27 cellular contexts compared by ENCODE assay signal in genomic region chr15:90910441-90911301, GRCh38.
"Had no signal": no experiment of that assay in that cellular context is flagged by ENCODE, and none has a peak within 500 bp of the region (broad histone marks: within the 10 kb centered on the region; RNA-seq: fewer than 3 reads in every experiment).

No MANE protein-coding gene starts in this region.

- H3K4me2 ChIP-seq: KMS-11 had no signal

- H3K27me3 ChIP-seq: SJSA1 had no signal

- H3K4me3 ChIP-seq: SJSA1 had no signal

- H3K9ac ChIP-seq: KMS-11 had no signal

- H3K4me1 ChIP-seq: SJSA1 had no signal

- FAIRE-seq: astrocyte had no signal

- H3K27ac ChIP-seq: KMS-11, SJSA1 had no signal

- H3K9me3 ChIP-seq: SJSA1 had no signal

- DNase-seq: activated B cell treated with CpG ODN at 0.5 μM for 24 hours; activated CD4-positive, alpha-beta memory T cell treated with anti-CD3 and anti-CD28 coated beads for 36 hours; activated CD4-positive, alpha-beta T cell treated with anti-CD3 and anti-CD28 coated beads for 1 hour; activated CD4-positive, alpha-beta T cell treated with anti-CD3 and anti-CD28 coated beads, Interleukin-2, amount 10 ng/mL, durations not matched to agents 7 days and 5 days; activated CD8-positive, alpha-beta memory T cell treated with anti-CD3 and anti-CD28 coated beads for 24 hours; activated effector memory CD4-positive, alpha-beta T cell treated with anti-CD3 and anti-CD28 coated beads, Interleukin-2, amount 50 U/mL, for 16 hours; activated naive CD4-positive, alpha-beta T cell treated with Interleukin-2 at 50 U/mL for 16 hours; activated naive CD8-positive, alpha-beta T cell treated with anti-CD3 and anti-CD28 coated beads, Interleukin-2, amount 50 U/mL, for 24 hours; activated T-cell treated with anti-CD3 and anti-CD28 coated beads, Interleukin-2, amount 50 U/mL, for 4 hours; amniotic stem cell; NCI-H1092; NCI-H1417; NCI-H2029; NCI-H2107; NCI-H2171 treated with DMSO at 0.1 percent for 48 hours; NCI-H226; NCI-H526; NCI-H82; RPMI8226; SHP77; SW 1271; T-helper 9 cell had no signal

- ATAC-seq: activated naive CD4-positive, alpha-beta T cell treated with anti-CD3 and anti-CD28 coated beads, Interleukin-2, amount 50 U/mL, for 72 hours; activated naive CD8-positive, alpha-beta T cell treated with anti-CD3 and anti-CD28 coated beads, Interleukin-2, amount 50 U/mL, for 24 hours; activated T-cell treated with anti-CD3 and anti-CD28 coated beads, Interleukin-2, amount 50 U/mL, for 4 hours; SK-N-SH treated with all-trans-retinoic acid at 6 μM for 48 hours had no signal
